Comparison of ENCODE assay signal across 27 cellular contexts in genomic region chr7:1586827-1587705, GRCh38. TPM values are rescaled to one million over a fixed set of nuclear protein-coding genes. Genes with fewer than 3 reads are reported as not detected.
DNase-seq lines count a peak whose midpoint lies in the region; ATAC-seq, FAIRE-seq and TF ChIP-seq lines count a peak whose summit lies in the region.
"Had no signal": no experiment of that assay in that cellular context is flagged by ENCODE, and none has a peak within 500 bp of the region (broad histone marks: within the 10 kb centered on the region; RNA-seq: fewer than 3 reads in every experiment).

No MANE protein-coding gene starts in this region.

- 0 out of 2 replicates have a peak, but pooled peaks cover 6% of the 10 kb centered on the region for H3K9me3 ChIP-seq in Panc1 (ENCODE audit: control insufficient read depth, insufficient read depth, low read depth, low read length)
- H3K9me3 ChIP-seq: colonic mucosa had no signal

- H3K4me3 ChIP-seq in Panc1 (ENCODE audit: low read depth in 2 of 2, low read length in 2 of 2), result no peak overlapping the region
- H3K4me3 ChIP-seq: A549, colonic mucosa, GM12878, left ventricle myocardium inferior, stomach had no signal

- H3K36me3 ChIP-seq in Panc1 (ENCODE audit: control insufficient read depth, insufficient read depth, low read length), result no peaks in the 10 kb centered on the region
- H3K36me3 ChIP-seq: colonic mucosa, left ventricle myocardium inferior, stomach had no signal

- H3K27ac ChIP-seq in Panc1 (ENCODE audit: low read length), result no peak overlapping the region
- H3K27ac ChIP-seq: A549, colonic mucosa, left ventricle myocardium inferior, parathyroid adenoma, stomach had no signal

- peaks cover 12% of the 10 kb centered on the region; the same call in 1 of the 2 replicates for H3K27me3 ChIP-seq in Panc1 (ENCODE audit: control insufficient read depth, insufficient read depth, low read length)
- H3K27me3 ChIP-seq: colonic mucosa had no signal

- in situ Hi-C loops in Panc1 (cut with HindIII; ENCODE audit: low pct_unique_long_range_greater_than_20kb, low sequenced_read_pairs), result no loop called here

- ATAC-seq in Panc1 (peak; percentile 19; the same call in 1 of the 2 replicates), left lobe of liver (peak; percentile 58), GM21447 (IDR thresholded peaks at IDR 0.05; ENCODE audit: unreplicated experiment) (no peak)
- ATAC-seq: A549; activated CD4-positive, CD25-positive, alpha-beta regulatory T cell treated with anti-CD3 and anti-CD28 coated beads, Interleukin-2, amount 50 U/mL, for 24 hours; activated CD8-positive, alpha-beta T cell treated with anti-CD3 and anti-CD28 coated beads, Interleukin-2, amount 10 ng/mL, durations not matched to agents 7 days and 5 days; effector memory CD8-positive, alpha-beta T cell; esophagus mucosa; GM12878; natural killer cell treated with Interleukin-12 subunit alpha and Interleukin-12 subunit beta and Interleukin-15 and Interleukin-18, amount 100 ng/mL, for 72 hours; sciatic nerve had no signal

- peaks cover 9% of the 10 kb centered on the region; the same call in 1 of the 2 replicates for H3K4me1 ChIP-seq in Panc1 (ENCODE audit: control insufficient read depth, insufficient read depth, low read length)
- H3K4me1 ChIP-seq: A549, colonic mucosa, parathyroid adenoma had no signal

- CTCF ChIA-PET in Panc1 (lab: Charles Lee), result interaction anchor here (0.7 kb wide), 1 partner anchor 941 kb away, joined by 3 read pairs; no protein-coding TSS in a partner anchor

- DNase-seq in NCI-H1105 (lab: John Stamatoyannopoulos, UW), result peak; percentile 11
- no peak for DNase-seq in NCI-H1105 treated with DMSO at 0.1 percent for 48 hours (lab: John Stamatoyannopoulos, UW)
- peak; percentile 20 for DNase-seq in COR-L47 (lab: John Stamatoyannopoulos, UW)
- DNase-seq in Panc1 (ENCODE audit: low read depth, low spot score), result no peak
- DNase-seq in left lobe of liver (ENCODE audit: low spot score), result peak; percentile 58
- no peak for DNase-seq in RCC 7860 (ENCODE audit: low spot score)
- DNase-seq in NK-92 (lab: John Stamatoyannopoulos, UW; ENCODE audit: unreplicated experiment), result no peak
- DNase-seq: activated CD8-positive, alpha-beta T cell treated with anti-CD3 and anti-CD28 coated beads, Interleukin-2, amount 10 ng/mL, durations not matched to agents 7 days and 5 days; activated naive CD4-positive, alpha-beta T cell; activated T-cell treated with anti-CD3 and anti-CD28 coated beads, Interleukin-2, amount 50 U/mL, for 1 hour; colonic mucosa; effector memory CD8-positive, alpha-beta T cell; foreskin melanocyte; left ventricle myocardium inferior; NCI-H1048; stomach; SW 1271; trophoblast cell had no signal

- TF ChIP-seq CTCF in Panc1 (IDR thresholded peaks at IDR 0.05), result no peak

- BruUV-seq in Panc1 (replicated peaks; lab: Mats Ljungman, UMichigan), result no TSS peak

- POLR2A ChIA-PET in Panc1 (lab: Charles Lee), result no interaction called here

- intact Hi-C loops in Panc1 (cut with micrococcal nuclease; ENCODE audit: unreplicated experiment), result loop anchor here (10.0 kb wide), 1 partner anchor 168 kb away; no protein-coding TSS in a partner anchor

- no peak for FAIRE-seq in RCC 7860 (lab: Jason Lieb, UNC)
- FAIRE-seq: A549, bronchial epithelial cell, GM12878 had no signal

RNA-seq across cellular contexts. Expression of gene PSMG3, which starts 17.2 kb away (rescaled TPM):
- 59.4 TPM for total RNA-seq in Panc1 (2021; ENCODE audit: unreplicated experiment)
- 81.5 TPM for polyA plus RNA-seq in Panc1 (2012; ENCODE audit: insufficient read length)
- total RNA-seq in left lobe of liver, result 10.7 TPM

RNA-seq across cellular contexts. Expression of gene TMEM184A, which starts 31.1 kb away (rescaled TPM):
- 9.2 TPM for total RNA-seq in Panc1 (2021; ENCODE audit: unreplicated experiment)
- polyA plus RNA-seq in Panc1 (2012; ENCODE audit: insufficient read length), result 13.7 TPM
- 44.6 TPM for total RNA-seq in left lobe of liver
- total RNA-seq: activated CD8-positive, alpha-beta T cell treated with anti-CD3 and anti-CD28 coated beads, Interleukin-2, amount 10 ng/mL, durations not matched to agents 7 days and 5 days; natural killer cell treated with Interleukin-12 subunit alpha and Interleukin-12 subunit beta and Interleukin-15 and Interleukin-18, amount 100 ng/mL, for 72 hours had no signal

RNA-seq across cellular contexts. Expression of gene MAFK, which starts 56.6 kb away (rescaled TPM):
- total RNA-seq in Panc1 (2021; ENCODE audit: unreplicated experiment) (125 TPM), left lobe of liver (11.6 TPM)
- 120 TPM for polyA plus RNA-seq in Panc1 (2012; ENCODE audit: insufficient read length)

Comparison
In these comparisons a context has a peak if more than half of its experiments do, and no peak if none do; other contexts are left out.
1. DNase-seq: peak in NCI-H1105 (single experiment), COR-L47 (single experiment) and left lobe of liver (single experiment); none in NCI-H1105 treated with DMSO at 0.1 percent for 48 hours (single experiment), Panc1 (single experiment), RCC 7860 (single experiment) and NK-92 (single experiment).